In genomic region chr3:197478746-197479668, GRCh38 we compare ENCODE assay signal across 12 cellular contexts.
DNase-seq lines count a peak whose midpoint lies in the region; ATAC-seq and TF ChIP-seq lines count a peak whose summit lies in the region.
"Had no signal": no experiment of that assay in that cellular context is flagged by ENCODE, and none has a peak within 500 bp of the region (broad histone marks: within the 10 kb centered on the region; RNA-seq: fewer than 3 reads in every experiment).

No MANE protein-coding gene starts in this region.

- peak overlapping the region in 1 of 3 donors; percentile 65 for H3K27ac ChIP-seq in right lobe of liver
- H3K27ac ChIP-seq: thyroid gland had no signal

- 59% methylated on average over 9 of the region's 11 CpGs for WGBS in right lobe of liver (ENCODE audit: insufficient coverage, low coverage, low lambda C conversion rate, missing lambda C conversion rate)

- H3K36me3 Mint-ChIP-seq in MCF 10A (ENCODE audit: insufficient read depth, unreplicated experiment), result no peaks in the 10 kb centered on the region
- H3K36me3 Mint-ChIP-seq: activated naive CD4-positive, alpha-beta T cell treated with anti-CD3 and anti-CD28 coated beads, Interleukin-2, amount 50 U/mL, for 24 hours; CD4-positive, CD25-positive, alpha-beta regulatory T cell had no signal

- no peaks in the 10 kb centered on the region for H3K9me3 Mint-ChIP-seq in MCF 10A (ENCODE audit: unreplicated experiment)
- H3K9me3 Mint-ChIP-seq: activated naive CD4-positive, alpha-beta T cell treated with anti-CD3 and anti-CD28 coated beads, Interleukin-2, amount 50 U/mL, for 24 hours had no signal

- no TSS peak for BruUV-seq in MCF 10A (replicated peaks; lab: Mats Ljungman, UMichigan)

- TF ChIP-seq POLR2A in NB4 (IDR thresholded peaks at IDR 0.05; ENCODE audit: extremely low read depth, insufficient read length) (no peak), right lobe of liver (IDR thresholded peaks at IDR 0.05) (peak; percentile 39)

- peaks cover 31% of the 10 kb centered on the region for H3K4me1 Mint-ChIP-seq in MCF 10A (ENCODE audit: insufficient read depth, unreplicated experiment)
- H3K4me1 Mint-ChIP-seq: activated naive CD4-positive, alpha-beta T cell treated with anti-CD3 and anti-CD28 coated beads, Interleukin-2, amount 50 U/mL, for 24 hours; CD4-positive, CD25-positive, alpha-beta regulatory T cell had no signal

- in situ Hi-C loops in GM13977 (cut with MboI; ENCODE audit: low pct_unique_long_range_greater_than_20kb, low sequenced_read_pairs, unreplicated experiment), result no loop called here

- CTCF ChIA-PET in MCF 10A (lab: Yijun Ruan, JAX), result interaction anchor here (0.5 to 1.3 kb wide), 4 partner anchors 13 to 322 kb away, joined by 3 to 4 read pairs (median 4); no protein-coding TSS in a partner anchor

- peak overlapping the region; percentile 27 for H3K27ac Mint-ChIP-seq in MCF 10A (ENCODE audit: low read depth, unreplicated experiment)
- H3K27ac Mint-ChIP-seq: activated naive CD4-positive, alpha-beta T cell treated with anti-CD3 and anti-CD28 coated beads, Interleukin-2, amount 50 U/mL, for 24 hours; CD4-positive, CD25-positive, alpha-beta regulatory T cell had no signal

- H3K9me3 ChIP-seq in right lobe of liver, result no peaks in the 10 kb centered on the region
- H3K9me3 ChIP-seq: thyroid gland had no signal

- no peaks in the 10 kb centered on the region for H3K36me3 ChIP-seq in right lobe of liver
- H3K36me3 ChIP-seq: thyroid gland had no signal

- TF ChIP-seq CTCF in NB4 (IDR thresholded peaks at IDR 0.05; ENCODE audit: low read depth, low read length) (no peak), MCF 10A (IDR thresholded peaks at IDR 0.05; ENCODE audit: unreplicated experiment) (no peak), right lobe of liver (IDR thresholded peaks at IDR 0.05) (no peak), GM13977 (IDR thresholded peaks at IDR 0.05; ENCODE audit: extremely low read depth, insufficient read depth, missing control alignments) (no peak)

- H3K4me1 ChIP-seq in right lobe of liver, result peaks cover 0 to 26% (median 7%) of the 10 kb centered on the region in 4 donors

- no peaks in the 10 kb centered on the region for H3K27me3 Mint-ChIP-seq in MCF 10A (ENCODE audit: insufficient read depth, unreplicated experiment)

- H3K4me3 ChIP-seq in NB4 (ENCODE audit: low read depth, low read length) (no peak overlapping the region), right lobe of liver (no peak overlapping the region)
- H3K4me3 ChIP-seq: thyroid gland had no signal

- ATAC-seq in right lobe of liver (peak; percentile 84 to 92 (median 88)), HG03139 (IDR thresholded peaks at IDR 0.05; ENCODE audit: unreplicated experiment) (no peak)

- POLR2A ChIA-PET in MCF 10A (lab: Yijun Ruan, JAX), result interaction anchor here (0.7 to 3.9 kb wide), 11 partner anchors 9 to 272 kb away, joined by 3 to 21 read pairs (median 3); no protein-coding TSS in a partner anchor

- H3K4me3 Mint-ChIP-seq in MCF 10A (ENCODE audit: unreplicated experiment), result no peak overlapping the region
- H3K4me3 Mint-ChIP-seq: activated naive CD4-positive, alpha-beta T cell treated with anti-CD3 and anti-CD28 coated beads, Interleukin-2, amount 50 U/mL, for 24 hours; CD4-positive, CD25-positive, alpha-beta regulatory T cell had no signal

- H3K27me3 ChIP-seq in right lobe of liver, result no peaks in the 10 kb centered on the region
- H3K27me3 ChIP-seq: thyroid gland had no signal

- peak; percentile 47 for DNase-seq in COLO829 (ENCODE audit: low spot score)
- DNase-seq in NB4 (ENCODE audit: low read depth), result peak; percentile 15
- peak; percentile 61 for DNase-seq in MCF 10A (ENCODE audit: unreplicated experiment)
- peak; percentile 62 to 63 (median 62) for DNase-seq in right lobe of liver
- no peak for DNase-seq in SHP77 treated with DMSO at 0.1 percent for 48 hours (lab: John Stamatoyannopoulos, UW)
- DNase-seq in NOMO-1 treated with DMSO at 0.1 percent for 48 hours (lab: John Stamatoyannopoulos, UW; ENCODE audit: unreplicated experiment), result no peak
- no peak for DNase-seq in GM13977 (ENCODE audit: low spot score)
- DNase-seq: CD4-positive, CD25-positive, alpha-beta regulatory T cell; midbrain; thyroid gland had no signal

- intact Hi-C loops in MCF 10A (cut with micrococcal nuclease), result no loop called here
- intact Hi-C loops in right lobe of liver (cut with DNase I), result no loop called here

Comparison
In these comparisons a context has a peak if more than half of its experiments do, and no peak if none do; other contexts are left out.
1. DNase-seq: peak in COLO829 (single experiment), NB4 (single experiment), MCF 10A (single experiment) and right lobe of liver (3 of 3); none in SHP77 treated with DMSO at 0.1 percent for 48 hours (single experiment), NOMO-1 treated with DMSO at 0.1 percent for 48 hours (single experiment) and GM13977 (single experiment).